Comparison of ENCODE assay signal across 27 cellular contexts in genomic region chr5:92864591-92864990, GRCh38.
"Had no signal": no experiment of that assay in that cellular context is flagged by ENCODE, and none has a peak within 500 bp of the region (broad histone marks: within the 10 kb centered on the region; RNA-seq: fewer than 3 reads in every experiment).

No MANE protein-coding gene starts in this region.

- H3K36me3 Mint-ChIP-seq: activated naive CD4-positive, alpha-beta T cell treated with anti-CD3 and anti-CD28 coated beads, Interleukin-2, amount 50 U/mL, for 24 hours; activated naive CD8-positive, alpha-beta T cell treated with anti-CD3 and anti-CD28 coated beads, Interleukin-2, amount 10 ng/mL, durations not matched to agents 7 days and 5 days had no signal

- ATAC-seq: activated CD8-positive, alpha-beta T cell treated with anti-CD3 and anti-CD28 coated beads for 36 hours had no signal

- H3K36me3 ChIP-seq: ascending aorta, cardiac muscle cell had no signal

- H3K27ac Mint-ChIP-seq: activated CD4-positive, alpha-beta T cell treated with anti-CD3 and anti-CD28 coated beads, Interleukin-2, amount 10 ng/mL, durations not matched to agents 24 days and 14 days; activated CD8-positive, alpha-beta T cell treated with anti-CD3 and anti-CD28 coated beads for 36 hours; activated naive CD4-positive, alpha-beta T cell treated with anti-CD3 and anti-CD28 coated beads, Interleukin-2, amount 50 U/mL, for 24 hours; activated naive CD8-positive, alpha-beta T cell treated with anti-CD3 and anti-CD28 coated beads, Interleukin-2, amount 10 ng/mL, durations not matched to agents 7 days and 5 days; activated T-cell treated with anti-CD3 and anti-CD28 coated beads, Interleukin-2, amount 50 U/mL, for 24 hours; activated T-helper 2 cell treated with anti-CD3 and anti-CD28 coated beads, Interferon-gamma antibody, Interleukin-2, Interleukin-4, amounts not matched to agents 10 μg/mL and 5 μg/mL and 100 μg/mL, durations not matched to agents 14 hours and 24 hours and 36 hours; T-helper 1 cell treated with Interleukin-12 subunit alpha and Interleukin-12 subunit beta and Interleukin-4 antibody, amounts not matched to agents 30 μg/mL and 1 μg/mL, for 36 hours; T-helper 2 cell treated with Interferon-gamma antibody and Interleukin-4, amounts not matched to agents 5 μg/mL and 100 μg/mL, for 36 hours had no signal

- H3K4me1 Mint-ChIP-seq: activated CD4-positive, alpha-beta T cell treated with anti-CD3 and anti-CD28 coated beads, Interleukin-2, amount 10 ng/mL, durations not matched to agents 24 days and 14 days; activated naive CD4-positive, alpha-beta T cell treated with anti-CD3 and anti-CD28 coated beads, Interleukin-2, amount 50 U/mL, for 24 hours; activated naive CD8-positive, alpha-beta T cell treated with anti-CD3 and anti-CD28 coated beads, Interleukin-2, amount 10 ng/mL, durations not matched to agents 7 days and 5 days; central memory CD8-positive, alpha-beta T cell had no signal

- H3K4me3 Mint-ChIP-seq: activated CD4-positive, alpha-beta T cell treated with anti-CD3 and anti-CD28 coated beads, Interleukin-2, amount 10 ng/mL, durations not matched to agents 24 days and 14 days; activated CD8-positive, alpha-beta T cell treated with anti-CD3 and anti-CD28 coated beads for 36 hours; activated naive CD4-positive, alpha-beta T cell treated with anti-CD3 and anti-CD28 coated beads, Interleukin-2, amount 50 U/mL, for 24 hours; activated naive CD8-positive, alpha-beta T cell treated with anti-CD3 and anti-CD28 coated beads, Interleukin-2, amount 10 ng/mL, durations not matched to agents 7 days and 5 days; activated T-cell treated with anti-CD3 and anti-CD28 coated beads, Interleukin-2, amount 50 U/mL, for 24 hours; central memory CD8-positive, alpha-beta T cell; T-helper 1 cell treated with Interleukin-12 subunit alpha and Interleukin-12 subunit beta and Interleukin-4 antibody, amounts not matched to agents 30 μg/mL and 1 μg/mL, for 36 hours; T-helper 2 cell treated with Interferon-gamma antibody and Interleukin-4, amounts not matched to agents 5 μg/mL and 100 μg/mL, for 36 hours had no signal

- H3K4me3 ChIP-seq: ascending aorta, cardiac muscle cell, PC-9 had no signal

- H3K27me3 Mint-ChIP-seq: activated CD4-positive, alpha-beta T cell treated with anti-CD3 and anti-CD28 coated beads, Interleukin-2, amount 10 ng/mL, durations not matched to agents 24 days and 14 days; activated CD8-positive, alpha-beta T cell treated with anti-CD3 and anti-CD28 coated beads for 36 hours; activated naive CD4-positive, alpha-beta T cell treated with anti-CD3 and anti-CD28 coated beads, Interleukin-2, amount 50 U/mL, for 24 hours; activated naive CD8-positive, alpha-beta T cell treated with anti-CD3 and anti-CD28 coated beads, Interleukin-2, amount 10 ng/mL, durations not matched to agents 7 days and 5 days; activated T-cell treated with anti-CD3 and anti-CD28 coated beads, Interleukin-2, amount 50 U/mL, for 24 hours; central memory CD8-positive, alpha-beta T cell had no signal

- H3K27me3 ChIP-seq: ascending aorta had no signal

- H3K9me3 Mint-ChIP-seq: activated CD4-positive, alpha-beta T cell treated with anti-CD3 and anti-CD28 coated beads, Interleukin-2, amount 10 ng/mL, durations not matched to agents 24 days and 14 days; activated naive CD4-positive, alpha-beta T cell treated with anti-CD3 and anti-CD28 coated beads, Interleukin-2, amount 50 U/mL, for 24 hours; activated naive CD8-positive, alpha-beta T cell treated with anti-CD3 and anti-CD28 coated beads, Interleukin-2, amount 10 ng/mL, durations not matched to agents 7 days and 5 days; activated T-helper 2 cell treated with anti-CD3 and anti-CD28 coated beads, Interferon-gamma antibody, Interleukin-2, Interleukin-4, amounts not matched to agents 10 μg/mL and 5 μg/mL and 100 μg/mL, durations not matched to agents 14 hours and 24 hours and 36 hours; central memory CD8-positive, alpha-beta T cell; T-helper 1 cell treated with Interleukin-12 subunit alpha and Interleukin-12 subunit beta and Interleukin-4 antibody, amounts not matched to agents 30 μg/mL and 1 μg/mL, for 36 hours; T-helper 2 cell treated with Interferon-gamma antibody and Interleukin-4, amounts not matched to agents 5 μg/mL and 100 μg/mL, for 36 hours had no signal

- DNase-seq: activated CD4-positive, alpha-beta T cell treated with anti-CD3 and anti-CD28 coated beads, Interleukin-2, amount 10 ng/mL, durations not matched to agents 24 days and 14 days; activated CD4-positive, alpha-beta T cell treated with anti-CD3 and anti-CD28 coated beads, Interleukin-2, amount 50 U/mL, for 4 hours; activated CD8-positive, alpha-beta T cell treated with anti-CD3 and anti-CD28 coated beads for 36 hours; activated gamma-delta T cell; activated naive CD4-positive, alpha-beta T cell treated with Interleukin-2 at 50 U/mL for 16 hours; activated naive CD8-positive, alpha-beta T cell treated with anti-CD3 and anti-CD28 coated beads, Interleukin-2, amount 10 ng/mL, durations not matched to agents 7 days and 5 days; activated T-cell treated with anti-CD3 and anti-CD28 coated beads, Interleukin-2, amount 50 U/mL, for 24 hours; amygdala; MM.1S; MV-4-11; NCI-H1092; NCI-H1436 treated with DMSO at 0.1 percent for 48 hours; NCI-H187 treated with DMSO at 0.1 percent for 48 hours; NCI-H2081; NCI-H226; NCI-H524 treated with DMSO at 0.1 percent for 48 hours; NCI-H82; NK-92 treated with Interleukin-12 subunit alpha and Interleukin-12 subunit beta, amount 100 ng/mL, for 24 hours; PC-9; Right ventricle myocardium superior had no signal
